In the genomic region with DNA sequence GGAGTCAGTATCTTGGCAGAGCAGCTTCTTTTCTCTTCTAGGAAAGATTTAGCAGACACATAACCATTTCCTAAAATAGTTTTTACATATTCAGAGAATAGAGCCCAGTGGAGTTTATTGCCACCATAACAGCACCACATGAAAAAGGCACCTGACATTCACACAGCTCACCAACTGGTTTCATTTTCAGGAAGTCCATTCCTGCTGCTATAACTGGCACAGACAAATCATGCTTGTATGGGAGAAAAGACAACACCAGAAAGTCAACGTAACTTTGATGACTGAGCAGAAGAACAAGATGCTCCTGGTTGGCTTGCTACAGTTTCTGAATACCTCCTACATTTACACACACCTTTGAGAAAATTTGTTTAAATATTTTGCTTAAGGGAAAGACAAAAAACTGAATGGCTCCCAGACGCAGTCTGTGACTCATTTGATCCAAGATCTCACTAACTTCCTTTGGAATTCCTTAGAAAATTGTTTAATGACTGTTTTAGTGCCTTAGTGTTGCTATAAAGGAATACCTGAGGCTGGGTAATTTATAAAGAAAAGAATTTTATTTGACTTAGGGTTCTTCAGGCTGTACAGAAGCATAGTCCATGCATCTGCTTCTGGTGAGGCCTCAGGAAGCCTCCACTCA, we compare ENCODE assay signal across 24 cellular contexts.
"Had no signal": no experiment of that assay in that cellular context is flagged by ENCODE, and none has a peak within 500 bp of the region (broad histone marks: within the 10 kb centered on the region; RNA-seq: fewer than 3 reads in every experiment).

No MANE protein-coding gene starts in this region.

- FAIRE-seq: TTC549 had no signal

- ATAC-seq: activated naive CD4-positive, alpha-beta T cell treated with anti-CD3 and anti-CD28 coated beads, Interleukin-2, amount 50 U/mL, for 72 hours; activated naive CD8-positive, alpha-beta T cell treated with anti-CD3 and anti-CD28 coated beads, Interleukin-2, amount 50 U/mL, for 24 hours; activated T-cell treated with anti-CD3 and anti-CD28 coated beads, Interleukin-2, amount 50 U/mL, for 4 hours; Right ventricle myocardium inferior; T-cell had no signal

- H3K27me3 ChIP-seq: ascending aorta had no signal

- H3K4me1 ChIP-seq: ascending aorta had no signal

- H3K27ac ChIP-seq: ascending aorta, SK-N-MC had no signal

- H3K9me3 ChIP-seq: ascending aorta had no signal

- H3K36me3 ChIP-seq: ascending aorta had no signal

- DNase-seq: activated CD4-positive, alpha-beta memory T cell treated with anti-CD3 and anti-CD28 coated beads for 36 hours; activated CD4-positive, alpha-beta T cell treated with anti-CD3 and anti-CD28 coated beads, Interleukin-2, amount 10 ng/mL, durations not matched to agents 7 days and 5 days; activated CD4-positive, CD25-positive, alpha-beta regulatory T cell; activated CD8-positive, alpha-beta memory T cell treated with anti-CD3 and anti-CD28 coated beads for 24 hours; activated effector memory CD4-positive, alpha-beta T cell treated with anti-CD3 and anti-CD28 coated beads, Interleukin-2, amount 50 U/mL, for 16 hours; activated naive CD4-positive, alpha-beta T cell treated with Interleukin-2 at 50 U/mL for 16 hours; activated naive CD8-positive, alpha-beta T cell treated with anti-CD3 and anti-CD28 coated beads, Interleukin-2, amount 50 U/mL, for 24 hours; activated T-cell treated with anti-CD3 and anti-CD28 coated beads, Interleukin-2, amount 50 U/mL, for 4 hours; amniotic stem cell; cerebellar nuclear complex; MV-4-11; NCI-H1105; NCI-H1436; NCI-H1694 treated with DMSO at 0.1 percent for 48 hours; NCI-H2029 treated with DMSO at 0.1 percent for 48 hours; NCI-H524; T-cell; T-helper 2 cell; T1000 had no signal

- H3K4me3 ChIP-seq: ascending aorta, SK-N-MC had no signal
